In the genomic region with DNA sequence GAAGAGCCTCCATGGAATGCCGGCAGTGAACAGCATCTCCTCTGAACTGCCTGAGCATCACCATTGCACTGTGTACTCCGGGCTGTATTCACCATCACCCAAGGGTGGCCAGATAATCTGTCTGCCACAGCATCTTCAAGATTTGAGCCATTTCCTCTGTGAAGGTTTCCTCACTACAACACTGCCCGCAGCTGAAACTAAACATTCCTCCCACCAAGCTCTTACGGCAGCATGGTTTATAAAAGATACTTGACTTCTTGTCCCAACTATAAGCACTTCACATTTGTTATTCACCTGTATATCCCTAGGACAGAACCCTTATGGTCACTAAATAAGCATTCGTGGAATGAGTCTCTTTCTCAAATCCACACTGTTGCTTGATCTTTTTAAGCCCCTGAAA, we compare ENCODE assay signal across 3 cellular contexts.
"Had no signal": no experiment of that assay in that cellular context is flagged by ENCODE, and none has a peak within 500 bp of the region (broad histone marks: within the 10 kb centered on the region; RNA-seq: fewer than 3 reads in every experiment).

No MANE protein-coding gene starts in this region.

- ATAC-seq: GM12878 had no signal

- H3K4me3 ChIP-seq: GM12878 had no signal

- DNase-seq: GDM1, GF-D8 had no signal
